In the genomic region with DNA sequence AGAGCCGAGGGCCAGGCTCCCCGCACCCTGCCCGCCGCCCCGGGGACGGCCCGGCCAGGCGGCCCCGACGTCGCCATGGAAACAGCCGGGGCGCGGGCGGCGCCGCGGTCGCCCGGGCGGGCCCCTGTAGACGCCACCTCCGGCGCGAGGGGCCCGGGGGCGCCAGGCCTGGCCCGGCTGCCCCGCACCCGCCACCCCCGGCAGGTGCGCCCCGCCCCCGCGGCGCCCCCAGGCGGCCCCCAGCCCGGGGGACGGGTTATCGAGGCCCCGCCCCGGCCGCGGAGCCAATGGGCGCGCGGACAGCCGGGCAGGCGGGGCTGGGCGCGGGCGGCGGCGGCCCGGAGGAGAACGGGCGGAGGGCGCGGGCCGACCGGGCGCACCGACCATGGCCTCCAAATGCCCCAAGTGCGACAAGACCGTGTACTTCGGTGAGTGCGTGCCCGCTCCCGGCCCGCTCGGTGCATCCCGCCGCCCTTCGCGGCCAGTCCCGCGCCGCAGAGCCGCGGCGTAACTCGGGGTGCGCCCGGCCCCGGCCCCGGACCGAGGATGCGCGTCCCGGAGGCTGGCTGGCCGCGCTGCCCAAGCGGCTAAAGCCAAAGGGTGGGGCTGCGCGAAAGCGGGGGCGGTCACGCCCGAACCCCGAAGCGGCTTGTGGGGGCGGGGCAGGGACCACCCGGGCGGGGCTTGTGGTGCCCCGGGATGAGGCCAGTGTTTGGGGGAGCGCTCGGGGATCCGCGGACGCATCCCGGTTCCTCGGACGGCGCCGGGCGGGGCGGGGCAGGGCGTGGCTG, we compare ENCODE assay signal across 8 cellular contexts. TPM values are rescaled to one million over a fixed set of nuclear protein-coding genes. Genes with fewer than 3 reads are reported as not detected.
DNase-seq lines count a peak whose midpoint lies in the region; ATAC-seq and TF ChIP-seq lines count a peak whose summit lies in the region.

A gene with protein sequence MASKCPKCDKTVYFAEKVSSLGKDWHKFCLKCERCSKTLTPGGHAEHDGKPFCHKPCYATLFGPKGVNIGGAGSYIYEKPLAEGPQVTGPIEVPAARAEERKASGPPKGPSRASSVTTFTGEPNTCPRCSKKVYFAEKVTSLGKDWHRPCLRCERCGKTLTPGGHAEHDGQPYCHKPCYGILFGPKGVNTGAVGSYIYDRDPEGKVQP (plus strand): TSS at position 344 of the 791 bp plus-strand sequence. CDS start 42 bp downstream, at position 386.

- H3K36me3 Mint-ChIP-seq in H9 (ENCODE audit: insufficient read depth in 1 of 3, low read depth in 3 of 3), result peaks cover 0 to 2% (median 0%) of the 10 kb centered on the region in 3 experiments; a peak in 1 of 7 replicates
- peaks cover 19% of the 10 kb centered on the region for H3K36me3 Mint-ChIP-seq in dendritic cell treated with granulocyte-macrophage colony-stimulating factor and Interleukin-4, amounts not matched to agents 40 ng/mL and 50 ng/mL, for 4 days (ENCODE audit: low read depth)

- H3K14ac ChIP-seq in H9 (ENCODE audit: insufficient read depth, low read length), result peak within 1 kb of the TSS; percentile 44

- H3K9ac ChIP-seq in BLaER1, result peak within 1 kb of the TSS; percentile 70; the same call in 1 of the 2 replicates
- H3K9ac ChIP-seq in H9 (ENCODE audit: extremely low read depth, insufficient read length, low read length), result no peak within 1 kb of the TSS

- no peak within 1 kb of the TSS for H4K8ac ChIP-seq in H9 (replicated peaks; ENCODE audit: insufficient read length, low read depth, low read length)

- H3K27ac ChIP-seq in BLaER1, result 0 out of 2 replicates have a peak within 1 kb of the TSS, but pooled peaks have one; percentile 22
- H3K27ac ChIP-seq in H9 (ENCODE audit: insufficient read length, low read depth, low read length), result no peak within 1 kb of the TSS
- H3K27ac ChIP-seq in SJCRH30, result peak within 1 kb of the TSS; percentile 84
- H3K27ac ChIP-seq in left lung, result peak within 1 kb of the TSS; percentile 92 to 94

- H3K36me3 ChIP-seq in BLaER1 (no peaks in the 10 kb centered on the region), SJCRH30 (no peaks in the 10 kb centered on the region), left lung (peaks cover 0 to 30% of the 10 kb centered on the region in 2 donors)

- peak within 1 kb of the TSS; percentile 95 for H3K18ac ChIP-seq in H9 (ENCODE audit: insufficient read length, low read depth, low read length)

- H3K4me1 ChIP-seq in BLaER1, result peaks cover 80% of the 10 kb centered on the region
- H3K4me1 ChIP-seq in H9 (ENCODE audit: insufficient read depth, low read length), result no peaks in the 10 kb centered on the region; the same call in 1 of the 2 replicates
- H3K4me1 ChIP-seq in SJCRH30, result peaks cover 17% of the 10 kb centered on the region; the same call in 1 of the 2 replicates
- peaks cover 36 to 70% of the 10 kb centered on the region in 2 donors for H3K4me1 ChIP-seq in left lung

- H3K9me3 ChIP-seq in BLaER1 (no peaks in the 10 kb centered on the region), H9 (ENCODE audit: control insufficient read depth, low read depth, low read length) (no peaks in the 10 kb centered on the region), SJCRH30 (replicated peaks) (no peaks in the 10 kb centered on the region), left lung (no peaks in the 10 kb centered on the region)

- H2BK20ac ChIP-seq in H9 (ENCODE audit: low read depth, low read length, poor library complexity, severe bottlenecking), result no peak within 1 kb of the TSS

- no CpG with 5 or more reads among the region's 118 CpGs for WGBS in H9 (ENCODE audit: extremely low coverage, insufficient read length, low lambda C conversion rate)

- H3K4me3 Mint-ChIP-seq in H9, result peak within 1 kb of the TSS; percentile 51 to 73
- peak within 1 kb of the TSS; percentile 78 for H3K4me3 Mint-ChIP-seq in dendritic cell treated with granulocyte-macrophage colony-stimulating factor and Interleukin-4, amounts not matched to agents 40 ng/mL and 50 ng/mL, for 4 days
- H3K4me3 Mint-ChIP-seq in stimulated activated naive CD8-positive, alpha-beta T cell treated with anti-CD3 and anti-CD28 coated beads, Interleukin-15, amount 100 ng/mL, for 72 hours, result peak within 1 kb of the TSS; percentile 65 to 79

- intact Hi-C loops in dendritic cell treated with granulocyte-macrophage colony-stimulating factor and Interleukin-4, amounts not matched to agents 40 ng/mL and 50 ng/mL, for 4 days (cut with micrococcal nuclease), result loop anchor here (2.0 kb wide), 1 partner anchor 16 kb away; the partner anchor contains the start of gene TEDC1
- intact Hi-C loops in left lung (cut with DNase I), result no loop called here

- peaks cover 50% of the 10 kb centered on the region for H3K27me3 ChIP-seq in BLaER1
- peaks cover 25% of the 10 kb centered on the region for H3K27me3 ChIP-seq in H9 (ENCODE audit: insufficient read depth, low read length)
- no peaks in the 10 kb centered on the region for H3K27me3 ChIP-seq in SJCRH30
- peaks cover 0 to 69% of the 10 kb centered on the region in 2 donors for H3K27me3 ChIP-seq in left lung

- DNase-seq in H9, result no peak
- peak; percentile 52 to 77 for DNase-seq in SJCRH30
- no peak for DNase-seq in left lung
- DNase-seq in stimulated activated naive CD8-positive, alpha-beta T cell treated with anti-CD3 and anti-CD28 coated beads, Interleukin-15, amount 100 ng/mL, for 72 hours, result no peak
- DNase-seq in cerebellar cortex (ENCODE audit: low spot score), result no peak

- peaks cover 75% of the 10 kb centered on the region for H4K20me1 ChIP-seq in BLaER1
- H4K20me1 ChIP-seq in H9 (ENCODE audit: control insufficient read depth, insufficient read depth, insufficient read length), result no peaks in the 10 kb centered on the region

- H2AK5ac ChIP-seq in H9 (ENCODE audit: insufficient read length, low read length), result no peak within 1 kb of the TSS

- no peak within 1 kb of the TSS for H4K91ac ChIP-seq in H9 (ENCODE audit: insufficient read length, low read depth, low read length)

- no peak within 1 kb of the TSS for H3K27ac Mint-ChIP-seq in H9
- no peak within 1 kb of the TSS for H3K27ac Mint-ChIP-seq in dendritic cell treated with granulocyte-macrophage colony-stimulating factor and Interleukin-4, amounts not matched to agents 40 ng/mL and 50 ng/mL, for 4 days
- H3K27ac Mint-ChIP-seq in stimulated activated naive CD8-positive, alpha-beta T cell treated with anti-CD3 and anti-CD28 coated beads, Interleukin-15, amount 100 ng/mL, for 72 hours, result no peak within 1 kb of the TSS

- H3K4me3 ChIP-seq in BLaER1 (peak within 1 kb of the TSS; percentile 76), SJCRH30 (peak within 1 kb of the TSS; percentile 92), left lung (peak within 1 kb of the TSS; percentile 59 to 94)

- no peak within 1 kb of the TSS for H3K56ac ChIP-seq in H9 (ENCODE audit: insufficient read length, low read depth, low read length)

- ATAC-seq in left lung (peak; percentile 14), HG02840 (IDR thresholded peaks at IDR 0.05; ENCODE audit: low FRiP score, unreplicated experiment) (no peak)
- ATAC-seq in stimulated activated naive CD8-positive, alpha-beta T cell treated with anti-CD3 and anti-CD28 coated beads, Interleukin-15, amount 100 ng/mL, for 72 hours, result peak; percentile 24

- peaks cover 0 to 20% of the 10 kb centered on the region in 2 experiments; a peak in 2 of 4 replicates for H3K4me1 Mint-ChIP-seq in H9
- H3K4me1 Mint-ChIP-seq in dendritic cell treated with granulocyte-macrophage colony-stimulating factor and Interleukin-4, amounts not matched to agents 40 ng/mL and 50 ng/mL, for 4 days (ENCODE audit: low read depth), result peaks cover 33% of the 10 kb centered on the region
- peaks cover 42% of the 10 kb centered on the region for H3K4me1 Mint-ChIP-seq in stimulated activated naive CD8-positive, alpha-beta T cell treated with anti-CD3 and anti-CD28 coated beads, Interleukin-15, amount 100 ng/mL, for 72 hours

- no peak within 1 kb of the TSS for H3K23ac ChIP-seq in H9 (ENCODE audit: insufficient read length, low read depth, low read length)

- no peak within 1 kb of the TSS for H2AFZ ChIP-seq in H9 (ENCODE audit: low read length)

- no peak for TF ChIP-seq CTCF in H9 (conservative IDR thresholded peaks at IDR 0.05)
- no peak for TF ChIP-seq CTCF in left lung (IDR thresholded peaks at IDR 0.05)

- no peak within 1 kb of the TSS for H4K5ac ChIP-seq in H9 (ENCODE audit: insufficient read length, low read depth, low read length)

- H3K27me3 Mint-ChIP-seq in H9 (ENCODE audit: low read depth), result peaks cover 39% of the 10 kb centered on the region
- peaks cover 56% of the 10 kb centered on the region for H3K27me3 Mint-ChIP-seq in dendritic cell treated with granulocyte-macrophage colony-stimulating factor and Interleukin-4, amounts not matched to agents 40 ng/mL and 50 ng/mL, for 4 days
- H3K27me3 Mint-ChIP-seq in stimulated activated naive CD8-positive, alpha-beta T cell treated with anti-CD3 and anti-CD28 coated beads, Interleukin-15, amount 100 ng/mL, for 72 hours, result peaks cover 36% of the 10 kb centered on the region

- no peaks in the 10 kb centered on the region for H3K79me2 ChIP-seq in H9 (ENCODE audit: insufficient read depth, low read length)

- H2BK12ac ChIP-seq in H9 (ENCODE audit: insufficient read length, low read depth, low read length), result no peak within 1 kb of the TSS

- H3K4me2 ChIP-seq in BLaER1 (peak within 1 kb of the TSS; percentile 100), H9 (ENCODE audit: insufficient read depth, insufficient read length, low read length) (peak within 1 kb of the TSS; percentile 44)

- H3K9me3 Mint-ChIP-seq in H9, result peaks cover 0 to 3% of the 10 kb centered on the region in 2 experiments; a peak in 1 of 5 replicates
- H3K9me3 Mint-ChIP-seq in dendritic cell treated with granulocyte-macrophage colony-stimulating factor and Interleukin-4, amounts not matched to agents 40 ng/mL and 50 ng/mL, for 4 days, result peaks cover 9% of the 10 kb centered on the region
- peaks cover 0 to 4% of the 10 kb centered on the region in 2 donors for H3K9me3 Mint-ChIP-seq in stimulated activated naive CD8-positive, alpha-beta T cell treated with anti-CD3 and anti-CD28 coated beads, Interleukin-15, amount 100 ng/mL, for 72 hours

- no peaks in the 10 kb centered on the region for H3K79me1 ChIP-seq in H9 (ENCODE audit: insufficient read depth, low read depth, low read length, poor library complexity, severe bottlenecking)

- no peak within 1 kb of the TSS for H3T11ph ChIP-seq in H9 (ENCODE audit: low read length)

- H2BK15ac ChIP-seq in H9 (ENCODE audit: low read depth, low read length), result no peak within 1 kb of the TSS

- no peak within 1 kb of the TSS for H2BK120ac ChIP-seq in H9 (ENCODE audit: low read depth, low read length, poor library complexity, severe bottlenecking)

- no peak within 1 kb of the TSS for H2BK5ac ChIP-seq in H9 (ENCODE audit: insufficient read length, low read length)

- peaks cover 8% of the 10 kb centered on the region for H3K23me2 ChIP-seq in H9 (ENCODE audit: insufficient read length, low read depth, low read length, poor library complexity, severe bottlenecking)

- no peak within 1 kb of the TSS for H3K4ac ChIP-seq in H9 (ENCODE audit: low read depth, low read length)

RNA-seq across cellular contexts. Expression of the gene that starts here (rescaled TPM):
- total RNA-seq in H9 (2021) (5.7 and 7.2 TPM in 2 replicates), left lung (100 to 1,000 TPM; 172 to 224 TPM)
- 68.2 and 71.7 TPM in 2 replicates for total RNA-seq in SJCRH30 (2014; rRNA removed; shearing (Covaris generic))

Comparison
In these comparisons a context has a peak if more than half of its experiments do, and no peak if none do; other contexts are left out.
1. DNase-seq: peak in SJCRH30 (2 of 2); none in H9 (single experiment), left lung (0 of 2), stimulated activated naive CD8-positive, alpha-beta T cell treated with anti-CD3 and anti-CD28 coated beads, Interleukin-15, amount 100 ng/mL, for 72 hours (0 of 2) and cerebellar cortex (single experiment).
2. Peak in every context shown above with its lines, with median percentiles within 50 percentile points of each other: H3K4me3 ChIP-seq and H3K4me3 Mint-ChIP-seq.